In the genomic region with DNA sequence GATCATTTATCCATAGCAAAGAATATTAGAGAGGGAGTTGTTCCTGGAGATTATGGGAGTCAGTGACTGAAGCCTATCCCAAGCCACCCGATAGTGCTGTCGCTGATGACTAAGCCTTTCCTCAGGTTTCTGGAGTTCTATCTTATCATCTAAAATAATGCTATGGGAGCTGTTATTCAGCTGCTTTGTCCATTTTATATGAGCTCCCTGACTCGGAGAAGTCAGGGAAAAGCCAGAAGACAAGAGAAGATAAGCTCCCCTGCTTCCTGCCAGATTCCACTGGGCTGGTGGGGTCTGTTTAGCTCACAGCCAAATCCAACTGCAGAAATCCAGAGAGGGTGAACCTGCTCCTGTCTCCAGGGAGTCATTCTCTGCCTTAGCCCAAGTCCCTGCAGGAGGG, we compare ENCODE assay signal across 12 cellular contexts.
"Had no signal": no experiment of that assay in that cellular context is flagged by ENCODE, and none has a peak within 500 bp of the region (broad histone marks: within the 10 kb centered on the region; RNA-seq: fewer than 3 reads in every experiment).

No MANE protein-coding gene starts in this region.

- DNase-seq: activated CD4-positive, alpha-beta T cell treated with anti-CD3 and anti-CD28 coated beads, Interleukin-2, amount 50 U/mL, for 4 hours; activated CD4-positive, CD25-positive, alpha-beta regulatory T cell treated with anti-CD3 and anti-CD28 coated beads, Interleukin-2, amount 50 U/mL, for 72 hours; activated effector memory CD4-positive, alpha-beta T cell treated with Interleukin-2 at 50 U/mL for 16 hours; activated naive CD8-positive, alpha-beta T cell treated with anti-CD3 and anti-CD28 coated beads for 36 hours; activated T-cell treated with anti-CD3 and anti-CD28 coated beads, Interleukin-2, amount 50 U/mL, for 1 hour; kidney glomerular epithelial cell; retina had no signal

- H3K27me3 ChIP-seq: ascending aorta, cardiac muscle cell, hepatocyte had no signal

- H3K4me3 ChIP-seq: ascending aorta, cardiac muscle cell, hepatocyte, skin epidermis had no signal

- H2AFZ ChIP-seq: hepatocyte had no signal

- H3K4me2 ChIP-seq: hepatocyte had no signal

- H3K79me2 ChIP-seq: hepatocyte had no signal

- FAIRE-seq: urothelium cell line had no signal

- H3K27ac ChIP-seq: ascending aorta, cardiac muscle cell, hepatocyte, skin epidermis had no signal

- H3K9me3 ChIP-seq: ascending aorta had no signal

- H3K4me1 ChIP-seq: ascending aorta had no signal

- H3K36me3 ChIP-seq: ascending aorta, cardiac muscle cell had no signal
